In genomic region chr6:88763160-88763559, GRCh38 we compare ENCODE assay signal across 22 cellular contexts.
DNase-seq lines count a peak whose midpoint lies in the region; ATAC-seq, FAIRE-seq and TF ChIP-seq lines count a peak whose summit lies in the region.
"Had no signal": no experiment of that assay in that cellular context is flagged by ENCODE, and none has a peak within 500 bp of the region (broad histone marks: within the 10 kb centered on the region; RNA-seq: fewer than 3 reads in every experiment).

No MANE protein-coding gene starts in this region.

- no peaks in the 10 kb centered on the region for H3K79me2 ChIP-seq in HepG2 (ENCODE audit: insufficient read depth, low read length)
- no peaks in the 10 kb centered on the region for H3K79me2 ChIP-seq in PC-3 (ENCODE audit: low read length)
- no peaks in the 10 kb centered on the region for H3K79me2 ChIP-seq in K562 (ENCODE audit: control insufficient read depth, insufficient read depth, low read length)
- H3K79me2 ChIP-seq: hepatocyte had no signal

- no peaks in the 10 kb centered on the region for H3F3A ChIP-seq in PC-3 (ENCODE audit: low read length, unreplicated experiment)

- H3K36me3 ChIP-seq in HepG2 (replicated peaks in 1 of 2; ENCODE audit: control insufficient read depth in 1 of 2, insufficient read depth in 2 of 2, low read length in 2 of 2) (no peaks in the 10 kb centered on the region; a peak in 1 of 5 replicates), right lobe of liver (no peaks in the 10 kb centered on the region), PC-3 (ENCODE audit: low read depth, low read length) (no peaks in the 10 kb centered on the region), K562 (ENCODE audit: control insufficient read depth, insufficient read depth, low read length) (0 out of 3 replicates have a peak, but pooled peaks cover 3% of the 10 kb centered on the region)
- H3K36me3 ChIP-seq: cardiac muscle cell, upper lobe of left lung had no signal

- H3K4me1 ChIP-seq in HepG2 (ENCODE audit: insufficient read depth, low read length): no peaks in the 10 kb centered on the region
- H3K4me1 ChIP-seq in right lobe of liver: no peaks in the 10 kb centered on the region
- H3K4me1 ChIP-seq in PC-3 (ENCODE audit: insufficient read depth, low read length): peaks cover 24% of the 10 kb centered on the region; the same call in 1 of the 2 replicates
- 0 out of 5 replicates have a peak, but pooled peaks cover 0 to 2% of the 10 kb centered on the region in 2 experiments for H3K4me1 ChIP-seq in K562 (replicated peaks in 1 of 2; ENCODE audit: control insufficient read depth in 2 of 2, insufficient read depth in 2 of 2, low read length in 2 of 2)
- H3K4me1 ChIP-seq: psoas muscle, upper lobe of left lung had no signal

- no peak for TF ChIP-seq RAD21 in HepG2 (CRISPR knock-in tag; IDR thresholded peaks at IDR 0.05)
- no peak for TF ChIP-seq RAD21 in K562 (CRISPR knock-in tag; conservative IDR thresholded peaks at IDR 0.05 in 1 of 2, IDR thresholded peaks at IDR 0.05 in 1 of 2)

- TF ChIP-seq EP300 in HepG2 (IDR thresholded peaks at IDR 0.05; ENCODE audit: low read depth in 2 of 2, low read length in 2 of 2): no peak
- no peak for TF ChIP-seq EP300 in HepG2 (CRISPR knock-in tag; IDR thresholded peaks at IDR 0.05; ENCODE audit: borderline replicate concordance)
- TF ChIP-seq EP300 in K562 (IDR thresholded peaks at IDR 0.05; ENCODE audit: low read length): no peak

- H2AFZ ChIP-seq in HepG2 (ENCODE audit: low read length) (no peak overlapping the region), PC-3 (ENCODE audit: low read length) (no peak overlapping the region), K562 (ENCODE audit: low read depth, low read length) (no peak overlapping the region)
- H2AFZ ChIP-seq: hepatocyte had no signal

- H3K9me2 ChIP-seq in PC-3 (replicated peaks; ENCODE audit: low read length): no peaks in the 10 kb centered on the region

- WGBS in HepG2 (ENCODE audit: low lambda C conversion rate): 100% methylated on average over 3 of the region's 3 CpGs
- 90% methylated on average over 3 of the region's 3 CpGs for WGBS in right lobe of liver (ENCODE audit: insufficient coverage, low coverage, low lambda C conversion rate, missing lambda C conversion rate)
- 62% methylated on average over 3 of the region's 3 CpGs for WGBS in K562 (ENCODE audit: insufficient coverage, low coverage, missing lambda C conversion rate)

- CTCF ChIA-PET in HepG2 (lab: Yijun Ruan, JAX; ENCODE audit: low intra/inter-chr PET ratio, low total read pairs) (no interaction called here), PC-3 (lab: Charles Lee) (no interaction called here), K562 (lab: Yijun Ruan, JAX; ENCODE audit: low intra/inter-chr PET ratio) (no interaction called here)

- no peak for ATAC-seq in HepG2
- ATAC-seq in right lobe of liver: no peak
- ATAC-seq in PC-3: peak; percentile 25
- ATAC-seq in K562: no peak
- no peak for ATAC-seq in left ventricle myocardium superior
- no peak for ATAC-seq in HG03460 (IDR thresholded peaks at IDR 0.05; ENCODE audit: unreplicated experiment)
- ATAC-seq: activated naive CD4-positive, alpha-beta T cell treated with anti-CD3 and anti-CD28 coated beads, Interleukin-2, amount 50 U/mL, for 72 hours; natural killer cell treated with Interleukin-12 subunit alpha and Interleukin-12 subunit beta and Interleukin-15 and Interleukin-18, amount 100 ng/mL, for 72 hours; psoas muscle; stimulated activated effector memory CD8-positive, alpha-beta T cell treated with anti-CD3 and anti-CD28 coated beads, Interleukin-12 subunit alpha, Interleukin-12 subunit beta, amount 100 ng/mL, for 72 hours had no signal

- no TSS peak for BruUV-seq in HepG2 (replicated peaks; lab: Mats Ljungman, UMichigan)
- no TSS peak for BruUV-seq in PC-3 (replicated peaks; lab: Mats Ljungman, UMichigan)
- BruUV-seq in K562 (replicated peaks; lab: Mats Ljungman, UMichigan): no TSS peak

- FAIRE-seq in HepG2 (lab: Jason Lieb, UNC) (no peak), K562 (lab: Jason Lieb, UNC) (no peak)
- FAIRE-seq: keratinocyte had no signal

- H4K20me1 ChIP-seq in HepG2 (ENCODE audit: insufficient read depth, low read length): no peaks in the 10 kb centered on the region
- H4K20me1 ChIP-seq in PC-3 (ENCODE audit: low read length): no peaks in the 10 kb centered on the region
- no peaks in the 10 kb centered on the region for H4K20me1 ChIP-seq in K562 (replicated peaks; ENCODE audit: control insufficient read depth, insufficient read depth, low read length)

- DNase-seq in HepG2 (ENCODE audit: low spot score) (no peak), right lobe of liver (no peak), PC-3 (peak; percentile 41), K562 (ENCODE audit: extremely low read depth in 1 of 4, low spot score in 3 of 4) (no peak), pons (ENCODE audit: low spot score) (no peak), left ventricle myocardium superior (no peak), RPMI8226 (no peak)
- DNase-seq: CD4-positive, alpha-beta memory T cell; DMS79; mesendoderm; NCI-H1694 treated with DMSO at 0.1 percent for 48 hours; NCI-H446; psoas muscle; upper lobe of left lung had no signal

- POLR2A ChIA-PET in HepG2 (lab: Yijun Ruan, JAX): no interaction called here
- POLR2A ChIA-PET in PC-3 (lab: Charles Lee; ENCODE audit: unreplicated experiment): no interaction called here
- POLR2A ChIA-PET in K562 (lab: Yijun Ruan, JAX): no interaction called here

- TF ChIP-seq CTCF in HepG2 (CRISPR knock-in tag; IDR thresholded peaks at IDR 0.05) (no peak), right lobe of liver (IDR thresholded peaks at IDR 0.05) (no peak), PC-3 (conservative IDR thresholded peaks at IDR 0.05; ENCODE audit: low read depth, low read length) (no peak), K562 (IDR thresholded peaks at IDR 0.05 in 2 of 3, conservative IDR thresholded peaks at IDR 0.05 in 1 of 3; ENCODE audit: insufficient read depth in 2 of 3, low read depth in 1 of 3, low read length in 3 of 3) (no peak)

- H3K4me3 ChIP-seq in HepG2 (replicated peaks in 1 of 3; ENCODE audit: insufficient read depth in 1 of 3, low read depth in 2 of 3, low read length in 3 of 3) (no peak overlapping the region), right lobe of liver (no peak overlapping the region), PC-3 (ENCODE audit: low read length) (no peak overlapping the region), K562 (no peak overlapping the region)
- H3K4me3 ChIP-seq: cardiac muscle cell, hepatocyte, psoas muscle, SK-N-MC, upper lobe of left lung had no signal

- TF ChIP-seq POLR2A in HepG2 (IDR thresholded peaks at IDR 0.05; ENCODE audit: insufficient read depth in 1 of 2, low read depth in 2 of 2, low read length in 2 of 2) (no peak), right lobe of liver (IDR thresholded peaks at IDR 0.05) (no peak), K562 (conservative IDR thresholded peaks at IDR 0.05) (no peak)

- no peaks in the 10 kb centered on the region for H3K9me1 ChIP-seq in K562 (ENCODE audit: control insufficient read depth, insufficient read depth, low read length)

- in situ Hi-C loops in HepG2 (cut with HindIII; ENCODE audit: extremely low pct_ligation_motif_present, low pct_unique_long_range_greater_than_20kb): no loop called here
- in situ Hi-C loops in K562 (cut with MboI): no loop called here

- intact Hi-C loops in HepG2 (cut with micrococcal nuclease; ENCODE audit: unreplicated experiment) (no loop called here), right lobe of liver (cut with DNase I) (no loop called here), PC-3 (cut with micrococcal nuclease) (no loop called here), K562 (cut with micrococcal nuclease) (no loop called here), left ventricle myocardium superior (cut with micrococcal nuclease) (no loop called here)

- H3K9ac ChIP-seq in HepG2 (ENCODE audit: insufficient read depth, low read depth, low read length) (no peak overlapping the region), PC-3 (ENCODE audit: low read length) (no peak overlapping the region), K562 (ENCODE audit: insufficient read depth in 1 of 2, low read depth in 2 of 2, low read length in 2 of 2) (no peak overlapping the region)

- no peaks in the 10 kb centered on the region for H3K27me3 ChIP-seq in HepG2 (ENCODE audit: control insufficient read depth in 1 of 2, insufficient read depth in 2 of 2, low read length in 2 of 2)
- no peaks in the 10 kb centered on the region for H3K27me3 ChIP-seq in right lobe of liver
- H3K27me3 ChIP-seq in PC-3 (ENCODE audit: low read length): no peaks in the 10 kb centered on the region
- H3K27me3 ChIP-seq in K562 (ENCODE audit: control insufficient read depth in 2 of 2, insufficient read depth in 2 of 2, low read length in 2 of 2): no peaks in the 10 kb centered on the region
- H3K27me3 ChIP-seq: cardiac muscle cell, hepatocyte, upper lobe of left lung had no signal

- H3K27ac ChIP-seq in HepG2 (ENCODE audit: extremely low read length, insufficient read depth, low read length) (no peak overlapping the region), right lobe of liver (no peak overlapping the region), PC-3 (ENCODE audit: low read length) (peak overlapping the region; percentile 20; the same call in 1 of the 2 replicates), K562 (ENCODE audit: extremely low read depth, low read depth, low read length) (no peak overlapping the region)
- H3K27ac ChIP-seq: cardiac muscle cell, hepatocyte, psoas muscle, upper lobe of left lung had no signal

- H3K9me3 ChIP-seq in HepG2 (ENCODE audit: low read length): no peaks in the 10 kb centered on the region
- H3K9me3 ChIP-seq in right lobe of liver: no peaks in the 10 kb centered on the region
- no peaks in the 10 kb centered on the region for H3K9me3 ChIP-seq in PC-3 (ENCODE audit: low read length)
- H3K9me3 ChIP-seq in K562 (replicated peaks; ENCODE audit: control insufficient read depth, insufficient read depth, low read depth, low read length): no peaks in the 10 kb centered on the region
- H3K9me3 ChIP-seq: psoas muscle, upper lobe of left lung had no signal

- no peak overlapping the region for H3K4me2 ChIP-seq in HepG2 (ENCODE audit: low read depth, low read length)
- H3K4me2 ChIP-seq in PC-3 (ENCODE audit: low read length): no peak overlapping the region
- no peak overlapping the region for H3K4me2 ChIP-seq in K562 (ENCODE audit: insufficient read depth, low read length)
- H3K4me2 ChIP-seq: hepatocyte had no signal

TF ChIP-seq in HepG2, 621 proteins besides CTCF, POLR2A, EP300 and RAD21:
- TF ChIP-seq ISL2 (CRISPR knock-in tag; IDR thresholded peaks at IDR 0.05) (no peak), MAFK (conservative IDR thresholded peaks at IDR 0.05 in 1 of 2, IDR thresholded peaks at IDR 0.05 in 1 of 2; ENCODE audit: low read length in 2 of 2) (peak; percentile 3 to 38; a peak in 1 of 4 replicates)

TF ChIP-seq in K562, 482 proteins besides CTCF, POLR2A, EP300 and RAD21 (continues in another document):
- TF ChIP-seq HNRNPUL1 (IDR thresholded peaks at IDR 0.05; ENCODE audit: low read length) (no peak), ZNF316 (IDR thresholded peaks at IDR 0.05) (peak; percentile 89), C11orf30 (IDR thresholded peaks at IDR 0.05; ENCODE audit: low read depth) (peak; percentile 80), IRF2 (CRISPR knock-in tag; IDR thresholded peaks at IDR 0.05) (no peak), PRMT5 (CRISPR knock-in tag; IDR thresholded peaks at IDR 0.05) (no peak), DNMT1 (IDR thresholded peaks at IDR 0.05) (no peak), ZNF197 (CRISPR knock-in tag; IDR thresholded peaks at IDR 0.05; ENCODE audit: low read depth) (no peak), ZNF644 (tag; IDR thresholded peaks at IDR 0.05; ENCODE audit: low read depth) (no peak)

Comparison
In these comparisons a context has a peak if more than half of its experiments do, and no peak if none do; other contexts are left out.
1. Of the 241 proteins assayed by ChIP-seq in both HepG2 and K562: peak only in HepG2: none; only in K562: MAFF, MAFG, NFE2 and NFE2L1; in both: MAFK; in neither: 236.